9 cellular contexts compared by ENCODE assay signal in genomic region chr20:31694842-31695593, GRCh38. TPM values are rescaled to one million over a fixed set of nuclear protein-coding genes. Genes with fewer than 3 reads are reported as not detected.
DNase-seq lines count a peak whose midpoint lies in the region; ATAC-seq, FAIRE-seq and TF ChIP-seq lines count a peak whose summit lies in the region.
"Had no signal": no experiment of that assay in that cellular context is flagged by ENCODE, and none has a peak within 500 bp of the region (broad histone marks: within the 10 kb centered on the region; RNA-seq: fewer than 3 reads in every experiment).

No MANE protein-coding gene starts in this region.

- peak overlapping the region in 1 of 2 experiments; percentile 5; a peak in 1 of 5 replicates for H3K4me3 Mint-ChIP-seq in H9
- H3K4me3 Mint-ChIP-seq in T-helper 17 cell: no peak overlapping the region

- intact Hi-C loops in endothelial cell of umbilical vein (cut with micrococcal nuclease): no loop called here

- no peak overlapping the region for H2BK120ac ChIP-seq in H9 (ENCODE audit: low read depth, low read length, poor library complexity, severe bottlenecking)

- H3K9me3 ChIP-seq in H9 (ENCODE audit: control insufficient read depth, low read depth, low read length): no peaks in the 10 kb centered on the region
- H3K9me3 ChIP-seq in T-helper 17 cell (ENCODE audit: control insufficient read depth, low read length, poor library complexity, severe bottlenecking): no peaks in the 10 kb centered on the region
- no peaks in the 10 kb centered on the region for H3K9me3 ChIP-seq in endothelial cell of umbilical vein (replicated peaks; ENCODE audit: control insufficient read depth, insufficient read depth, low read length)

- H2AFZ ChIP-seq in H9 (ENCODE audit: low read length): no peak overlapping the region
- H2AFZ ChIP-seq in endothelial cell of umbilical vein (ENCODE audit: low read depth, low read length): no peak overlapping the region

- H3K56ac ChIP-seq in H9 (ENCODE audit: insufficient read length, low read depth, low read length): no peak overlapping the region

- H3K4me2 ChIP-seq in H9 (ENCODE audit: insufficient read depth, insufficient read length, low read length): no peak overlapping the region
- no peak overlapping the region for H3K4me2 ChIP-seq in endothelial cell of umbilical vein (ENCODE audit: insufficient read depth, low read length)

- no peak for FAIRE-seq in endothelial cell of umbilical vein (lab: Jason Lieb, UNC)
- FAIRE-seq: islet of Langerhans had no signal

- H3K27ac ChIP-seq in H9 (ENCODE audit: insufficient read length, low read depth, low read length): no peak overlapping the region
- H3K27ac ChIP-seq in endothelial cell of umbilical vein (ENCODE audit: insufficient read depth, low read depth, low read length): peak overlapping the region; percentile 75
- peak overlapping the region in 15 of 21 experiments; percentile 2 to 84 (median 59) for H3K27ac ChIP-seq in skin epidermis

- TF ChIP-seq POLR2A in endothelial cell of umbilical vein (IDR thresholded peaks at IDR 0.05; ENCODE audit: low read depth, low read length): no peak

- H4K8ac ChIP-seq in H9 (replicated peaks; ENCODE audit: insufficient read length, low read depth, low read length): no peak overlapping the region

- peaks cover 3% of the 10 kb centered on the region for H3K23me2 ChIP-seq in H9 (ENCODE audit: insufficient read length, low read depth, low read length, poor library complexity, severe bottlenecking)

- H3K9ac ChIP-seq in H9 (ENCODE audit: extremely low read depth, insufficient read length, low read length): no peak overlapping the region
- H3K9ac ChIP-seq in endothelial cell of umbilical vein (replicated peaks; ENCODE audit: extremely low read depth, insufficient read depth, low read length): no peak overlapping the region

- H3K36me3 Mint-ChIP-seq in H9 (ENCODE audit: insufficient read depth in 1 of 3, low read depth in 3 of 3) (peaks cover 4 to 37% (median 10%) of the 10 kb centered on the region in 3 experiments), T-helper 17 cell (ENCODE audit: low read depth) (peaks cover 2% of the 10 kb centered on the region)

- H4K5ac ChIP-seq in H9 (ENCODE audit: insufficient read length, low read depth, low read length): no peak overlapping the region

- H2BK12ac ChIP-seq in H9 (ENCODE audit: insufficient read length, low read depth, low read length): no peak overlapping the region

- H3K27me3 ChIP-seq in H9 (ENCODE audit: insufficient read depth, low read length) (no peaks in the 10 kb centered on the region), endothelial cell of umbilical vein (ENCODE audit: control insufficient read depth in 2 of 2, insufficient read depth in 2 of 2, low read length in 2 of 2) (no peaks in the 10 kb centered on the region)

- no peak overlapping the region for H3T11ph ChIP-seq in H9 (ENCODE audit: low read length)

- H2BK20ac ChIP-seq in H9 (ENCODE audit: low read depth, low read length, poor library complexity, severe bottlenecking): no peak overlapping the region

- ATAC-seq in T-helper 17 cell: no peak

- H4K20me1 ChIP-seq in H9 (ENCODE audit: control insufficient read depth, insufficient read depth, insufficient read length) (no peaks in the 10 kb centered on the region), endothelial cell of umbilical vein (replicated peaks; ENCODE audit: control insufficient read depth, extremely low read depth, insufficient read depth, low read length) (no peaks in the 10 kb centered on the region)

- BruUV-seq in endothelial cell of umbilical vein (replicated peaks; lab: Mats Ljungman, UMichigan): no TSS peak

- H3K36me3 ChIP-seq in endothelial cell of umbilical vein (ENCODE audit: control insufficient read depth in 2 of 2, extremely low read depth in 1 of 2, insufficient read depth in 2 of 2, low read length in 2 of 2): peaks cover 0 to 4% of the 10 kb centered on the region in 2 experiments

- no peak overlapping the region for H2BK15ac ChIP-seq in H9 (ENCODE audit: low read depth, low read length)

- dilution Hi-C loops in endothelial cell of umbilical vein (cut with MboI; ENCODE audit: extremely low pct_ligation_motif_present, low sequenced_read_pairs): no loop called here

- WGBS in H9 (ENCODE audit: extremely low coverage, insufficient read length, low lambda C conversion rate): no CpG with 5 or more reads among the region's 5 CpGs

- no peak overlapping the region for H3K14ac ChIP-seq in H9 (ENCODE audit: insufficient read depth, low read length)

- no peaks in the 10 kb centered on the region for H3K9me1 ChIP-seq in endothelial cell of umbilical vein (replicated peaks; ENCODE audit: control insufficient read depth, extremely low read depth, insufficient read depth, low read length)

- TF ChIP-seq CTCF in H9 (conservative IDR thresholded peaks at IDR 0.05) (no peak), endothelial cell of umbilical vein (IDR thresholded peaks at IDR 0.05; ENCODE audit: extremely low read depth in 1 of 2, insufficient read depth in 1 of 2, low read depth in 1 of 2, low read length in 2 of 2) (no peak)

- no peak overlapping the region for H3K18ac ChIP-seq in H9 (ENCODE audit: insufficient read length, low read depth, low read length)

- 0 out of 2 replicates have a peak, but pooled peaks cover 9% of the 10 kb centered on the region for H3K4me1 ChIP-seq in H9 (ENCODE audit: insufficient read depth, low read length)
- peaks cover 50% of the 10 kb centered on the region for H3K4me1 ChIP-seq in endothelial cell of umbilical vein (ENCODE audit: control insufficient read depth, extremely low read depth, insufficient read depth, low read length)

- H3K4me1 Mint-ChIP-seq in H9: peaks cover 61% of the 10 kb centered on the region in 2 experiments
- H3K4me1 Mint-ChIP-seq in T-helper 17 cell: peaks cover 53% of the 10 kb centered on the region

- H3K4me3 ChIP-seq in endothelial cell of umbilical vein (replicated peaks in 1 of 3; ENCODE audit: insufficient read depth in 1 of 3, low read depth in 1 of 3, low read length in 3 of 3): no peak overlapping the region
- H3K4me3 ChIP-seq in skin epidermis: no peak overlapping the region

- no peaks in the 10 kb centered on the region for H3K9me3 Mint-ChIP-seq in H9

- DNase-seq in H9 (no peak), T-helper 17 cell (no peak), endothelial cell of umbilical vein (ENCODE audit: low read depth, low spot score) (no peak), NCI-H1105 treated with DMSO at 0.1 percent for 48 hours (lab: John Stamatoyannopoulos, UW) (no peak), DMS153 (lab: John Stamatoyannopoulos, UW) (no peak), medulla oblongata (ENCODE audit: extremely low spot score) (no peak), NCI-H1694 (lab: John Stamatoyannopoulos, UW) (no peak)

- H3K27me3 Mint-ChIP-seq in H9 (ENCODE audit: low read depth) (no peaks in the 10 kb centered on the region), T-helper 17 cell (no peaks in the 10 kb centered on the region)

- no peak overlapping the region for H2AK5ac ChIP-seq in H9 (ENCODE audit: insufficient read length, low read length)

- H4K91ac ChIP-seq in H9 (ENCODE audit: insufficient read length, low read depth, low read length): no peak overlapping the region

- H3K23ac ChIP-seq in H9 (ENCODE audit: insufficient read length, low read depth, low read length): no peak overlapping the region

- CTCF ChIA-PET in endothelial cell of umbilical vein (lab: Charles Lee): interaction anchor here (1.1 to 5.2 kb wide), 9 partner anchors 10 to 61 kb away, joined by 3 to 31 read pairs (median 6); partner anchors contain the start of gene BCL2L1

- POLR2A ChIA-PET in endothelial cell of umbilical vein (lab: Charles Lee): interaction anchor here (0.6 kb wide), 1 partner anchor 12 kb away, joined by 5 read pairs; no protein-coding TSS in a partner anchor

- H3K79me1 ChIP-seq in H9 (ENCODE audit: insufficient read depth, low read depth, low read length, poor library complexity, severe bottlenecking): peaks cover 3% of the 10 kb centered on the region

- H2BK5ac ChIP-seq in H9 (ENCODE audit: insufficient read length, low read length): no peak overlapping the region

- no peaks in the 10 kb centered on the region for H3K79me2 ChIP-seq in H9 (ENCODE audit: insufficient read depth, low read length)
- peaks cover 83% of the 10 kb centered on the region for H3K79me2 ChIP-seq in endothelial cell of umbilical vein (ENCODE audit: control insufficient read depth, insufficient read depth, low read length)

- H3K27ac Mint-ChIP-seq in H9 (peak overlapping the region in 2 of 3 experiments; percentile 69 to 76; a peak in 4 of 7 replicates), T-helper 17 cell (peak overlapping the region; percentile 71)

- no peak overlapping the region for H3K4ac ChIP-seq in H9 (ENCODE audit: low read depth, low read length)

RNA-seq across cellular contexts. Expression of gene BCL2L1, which starts 27.6 kb away (rescaled TPM):
- total RNA-seq in H9 (2021) (105 and 109 TPM in 2 replicates), T-helper 17 cell (10 to 100 TPM; 35.6 to 59.1 TPM), endothelial cell of umbilical vein (101 and 105 TPM in 2 replicates)
- 78.0 and 81.3 TPM in 2 replicates for polyA plus RNA-seq in endothelial cell of umbilical vein
- 78.4 and 83.9 TPM in 2 replicates for polyA plus RNA-seq in endothelial cell of umbilical vein (2011; cell fraction: cytosol; rRNA removed)
- polyA plus RNA-seq in endothelial cell of umbilical vein (2011; cell fraction: nucleus; rRNA removed): 42.9 and 43.5 TPM in 2 replicates
- polyA plus RNA-seq in endothelial cell of umbilical vein (2012): 74.2 and 97.0 TPM in 2 replicates
- 72.0 and 73.5 TPM in 2 replicates for polyA minus RNA-seq in endothelial cell of umbilical vein
- polyA minus RNA-seq in endothelial cell of umbilical vein (2011; cell fraction: cytosol; rRNA and poly(A)+ RNA removed): 22.6 TPM
- 27.9 and 30.0 TPM in 2 replicates for polyA minus RNA-seq in endothelial cell of umbilical vein (2011; cell fraction: nucleus; rRNA and poly(A)+ RNA removed)

RNA-seq across cellular contexts. Expression of gene TPX2, which starts 44.1 kb away (rescaled TPM):
- 161 TPM in 2 replicates for total RNA-seq in H9 (2021)
- 1 to 10 TPM in 1 of 2 donors, under 1 TPM in 1; 0.57 to 2.0 TPM for total RNA-seq in T-helper 17 cell
- total RNA-seq in endothelial cell of umbilical vein: 112 and 114 TPM in 2 replicates
- polyA plus RNA-seq in endothelial cell of umbilical vein: 18.1 and 24.8 TPM in 2 replicates
- polyA plus RNA-seq in endothelial cell of umbilical vein (2011; cell fraction: cytosol; rRNA removed): 39.5 and 43.6 TPM in 2 replicates
- polyA plus RNA-seq in endothelial cell of umbilical vein (2011; cell fraction: nucleus; rRNA removed): 41.7 and 54.4 TPM in 2 replicates
- polyA plus RNA-seq in endothelial cell of umbilical vein (2012): 50.0 and 107 TPM in 2 replicates
- polyA minus RNA-seq in endothelial cell of umbilical vein: 27.3 and 29.8 TPM in 2 replicates
- polyA minus RNA-seq in endothelial cell of umbilical vein (2011; cell fraction: cytosol; rRNA and poly(A)+ RNA removed): 70.3 TPM
- polyA minus RNA-seq in endothelial cell of umbilical vein (2011; cell fraction: nucleus; rRNA and poly(A)+ RNA removed): 22.2 and 35.1 TPM in 2 replicates

RNA-seq across cellular contexts. Expression of gene COX4I2, which starts 57.3 kb away (rescaled TPM):
- not detected in 2 replicates for total RNA-seq in H9 (2021)
- total RNA-seq in T-helper 17 cell: not detected
- total RNA-seq in endothelial cell of umbilical vein: not detected in 2 replicates
- not detected in 2 replicates for polyA plus RNA-seq in endothelial cell of umbilical vein
- not detected in 2 replicates for polyA plus RNA-seq in endothelial cell of umbilical vein (2011; cell fraction: cytosol; rRNA removed)
- polyA plus RNA-seq in endothelial cell of umbilical vein (2011; cell fraction: nucleus; rRNA removed): not detected in 2 replicates
- not detected in 2 replicates for polyA plus RNA-seq in endothelial cell of umbilical vein (2012)
- not detected in 2 replicates for polyA minus RNA-seq in endothelial cell of umbilical vein
- not detected for polyA minus RNA-seq in endothelial cell of umbilical vein (2011; cell fraction: cytosol; rRNA and poly(A)+ RNA removed)
- polyA minus RNA-seq in endothelial cell of umbilical vein (2011; cell fraction: nucleus; rRNA and poly(A)+ RNA removed): not detected in 2 replicates

Comparison
In these comparisons a context has a peak if more than half of its experiments do, and no peak if none do; other contexts are left out.
1. RNA of gene TPX2, which starts 44.1 kb away (total RNA-seq): 161 TPM in H9 and 112 to 114 TPM in endothelial cell of umbilical vein; 0.57 to 2.0 TPM in T-helper 17 cell; every median in the first group is over 10 times any median in the second.